ENCODE assay signal across 1 cellular context in the genomic region with DNA sequence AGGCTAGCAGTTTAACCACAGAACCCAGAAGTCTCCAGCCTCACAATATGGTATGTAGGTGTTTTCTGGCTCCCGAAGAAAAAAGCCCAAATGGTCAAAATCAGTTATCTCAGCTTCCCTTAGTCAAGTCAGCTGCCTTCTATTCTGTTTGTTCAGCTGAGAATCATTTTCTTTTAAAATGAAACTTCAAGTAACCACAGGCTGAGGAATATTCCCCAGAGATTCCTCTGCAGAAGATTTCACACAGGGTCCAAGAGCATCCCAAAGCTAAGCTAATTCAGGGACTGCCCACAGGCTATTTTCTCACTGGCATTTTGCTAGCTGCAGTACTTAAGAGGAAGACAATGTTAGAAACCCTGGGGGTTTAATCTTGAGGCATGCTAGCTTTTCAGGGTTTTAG.
TF ChIP-seq lines count a peak whose summit lies in the region.

No MANE protein-coding gene starts in this region.

TF ChIP-seq in GM23338, 12 proteins besides CTCF, POLR2A, EP300 and RAD21:
- TF ChIP-seq, protein P1, sequence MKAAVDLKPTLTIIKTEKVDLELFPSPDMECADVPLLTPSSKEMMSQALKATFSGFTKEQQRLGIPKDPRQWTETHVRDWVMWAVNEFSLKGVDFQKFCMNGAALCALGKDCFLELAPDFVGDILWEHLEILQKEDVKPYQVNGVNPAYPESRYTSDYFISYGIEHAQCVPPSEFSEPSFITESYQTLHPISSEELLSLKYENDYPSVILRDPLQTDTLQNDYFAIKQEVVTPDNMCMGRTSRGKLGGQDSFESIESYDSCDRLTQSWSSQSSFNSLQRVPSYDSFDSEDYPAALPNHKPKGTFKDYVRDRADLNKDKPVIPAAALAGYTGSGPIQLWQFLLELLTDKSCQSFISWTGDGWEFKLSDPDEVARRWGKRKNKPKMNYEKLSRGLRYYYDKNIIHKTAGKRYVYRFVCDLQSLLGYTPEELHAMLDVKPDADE (IDR thresholded peaks at IDR 0.05), result no peak
- TF ChIP-seq EZH2 (IDR thresholded peaks at IDR 0.05; ENCODE audit: low read depth, unreplicated experiment) (no peak), STAT1 (IDR thresholded peaks at IDR 0.05; ENCODE audit: unreplicated experiment) (no peak), CREB1 (CRISPR knock-in tag; IDR thresholded peaks at IDR 0.05; ENCODE audit: low read depth) (no peak), ZNF331 (CRISPR knock-in tag; IDR thresholded peaks at IDR 0.05; ENCODE audit: low read depth) (no peak), ZNF114 (CRISPR knock-in tag; IDR thresholded peaks at IDR 0.05) (no peak), JUNB (IDR thresholded peaks at IDR 0.05; ENCODE audit: unreplicated experiment) (no peak), POLR2AphosphoS5 (IDR thresholded peaks at IDR 0.05; ENCODE audit: low read depth) (no peak), EZH2phosphoT487 (IDR thresholded peaks at IDR 0.05; ENCODE audit: unreplicated experiment) (no peak), NANOG (IDR thresholded peaks at IDR 0.05; ENCODE audit: borderline replicate concordance) (no peak)
- TF ChIP-seq, protein P2, sequence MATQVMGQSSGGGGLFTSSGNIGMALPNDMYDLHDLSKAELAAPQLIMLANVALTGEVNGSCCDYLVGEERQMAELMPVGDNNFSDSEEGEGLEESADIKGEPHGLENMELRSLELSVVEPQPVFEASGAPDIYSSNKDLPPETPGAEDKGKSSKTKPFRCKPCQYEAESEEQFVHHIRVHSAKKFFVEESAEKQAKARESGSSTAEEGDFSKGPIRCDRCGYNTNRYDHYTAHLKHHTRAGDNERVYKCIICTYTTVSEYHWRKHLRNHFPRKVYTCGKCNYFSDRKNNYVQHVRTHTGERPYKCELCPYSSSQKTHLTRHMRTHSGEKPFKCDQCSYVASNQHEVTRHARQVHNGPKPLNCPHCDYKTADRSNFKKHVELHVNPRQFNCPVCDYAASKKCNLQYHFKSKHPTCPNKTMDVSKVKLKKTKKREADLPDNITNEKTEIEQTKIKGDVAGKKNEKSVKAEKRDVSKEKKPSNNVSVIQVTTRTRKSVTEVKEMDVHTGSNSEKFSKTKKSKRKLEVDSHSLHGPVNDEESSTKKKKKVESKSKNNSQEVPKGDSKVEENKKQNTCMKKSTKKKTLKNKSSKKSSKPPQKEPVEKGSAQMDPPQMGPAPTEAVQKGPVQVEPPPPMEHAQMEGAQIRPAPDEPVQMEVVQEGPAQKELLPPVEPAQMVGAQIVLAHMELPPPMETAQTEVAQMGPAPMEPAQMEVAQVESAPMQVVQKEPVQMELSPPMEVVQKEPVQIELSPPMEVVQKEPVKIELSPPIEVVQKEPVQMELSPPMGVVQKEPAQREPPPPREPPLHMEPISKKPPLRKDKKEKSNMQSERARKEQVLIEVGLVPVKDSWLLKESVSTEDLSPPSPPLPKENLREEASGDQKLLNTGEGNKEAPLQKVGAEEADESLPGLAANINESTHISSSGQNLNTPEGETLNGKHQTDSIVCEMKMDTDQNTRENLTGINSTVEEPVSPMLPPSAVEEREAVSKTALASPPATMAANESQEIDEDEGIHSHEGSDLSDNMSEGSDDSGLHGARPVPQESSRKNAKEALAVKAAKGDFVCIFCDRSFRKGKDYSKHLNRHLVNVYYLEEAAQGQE (IDR thresholded peaks at IDR 0.05; ENCODE audit: unreplicated experiment), result no peak
- TF ChIP-seq, protein P3, sequence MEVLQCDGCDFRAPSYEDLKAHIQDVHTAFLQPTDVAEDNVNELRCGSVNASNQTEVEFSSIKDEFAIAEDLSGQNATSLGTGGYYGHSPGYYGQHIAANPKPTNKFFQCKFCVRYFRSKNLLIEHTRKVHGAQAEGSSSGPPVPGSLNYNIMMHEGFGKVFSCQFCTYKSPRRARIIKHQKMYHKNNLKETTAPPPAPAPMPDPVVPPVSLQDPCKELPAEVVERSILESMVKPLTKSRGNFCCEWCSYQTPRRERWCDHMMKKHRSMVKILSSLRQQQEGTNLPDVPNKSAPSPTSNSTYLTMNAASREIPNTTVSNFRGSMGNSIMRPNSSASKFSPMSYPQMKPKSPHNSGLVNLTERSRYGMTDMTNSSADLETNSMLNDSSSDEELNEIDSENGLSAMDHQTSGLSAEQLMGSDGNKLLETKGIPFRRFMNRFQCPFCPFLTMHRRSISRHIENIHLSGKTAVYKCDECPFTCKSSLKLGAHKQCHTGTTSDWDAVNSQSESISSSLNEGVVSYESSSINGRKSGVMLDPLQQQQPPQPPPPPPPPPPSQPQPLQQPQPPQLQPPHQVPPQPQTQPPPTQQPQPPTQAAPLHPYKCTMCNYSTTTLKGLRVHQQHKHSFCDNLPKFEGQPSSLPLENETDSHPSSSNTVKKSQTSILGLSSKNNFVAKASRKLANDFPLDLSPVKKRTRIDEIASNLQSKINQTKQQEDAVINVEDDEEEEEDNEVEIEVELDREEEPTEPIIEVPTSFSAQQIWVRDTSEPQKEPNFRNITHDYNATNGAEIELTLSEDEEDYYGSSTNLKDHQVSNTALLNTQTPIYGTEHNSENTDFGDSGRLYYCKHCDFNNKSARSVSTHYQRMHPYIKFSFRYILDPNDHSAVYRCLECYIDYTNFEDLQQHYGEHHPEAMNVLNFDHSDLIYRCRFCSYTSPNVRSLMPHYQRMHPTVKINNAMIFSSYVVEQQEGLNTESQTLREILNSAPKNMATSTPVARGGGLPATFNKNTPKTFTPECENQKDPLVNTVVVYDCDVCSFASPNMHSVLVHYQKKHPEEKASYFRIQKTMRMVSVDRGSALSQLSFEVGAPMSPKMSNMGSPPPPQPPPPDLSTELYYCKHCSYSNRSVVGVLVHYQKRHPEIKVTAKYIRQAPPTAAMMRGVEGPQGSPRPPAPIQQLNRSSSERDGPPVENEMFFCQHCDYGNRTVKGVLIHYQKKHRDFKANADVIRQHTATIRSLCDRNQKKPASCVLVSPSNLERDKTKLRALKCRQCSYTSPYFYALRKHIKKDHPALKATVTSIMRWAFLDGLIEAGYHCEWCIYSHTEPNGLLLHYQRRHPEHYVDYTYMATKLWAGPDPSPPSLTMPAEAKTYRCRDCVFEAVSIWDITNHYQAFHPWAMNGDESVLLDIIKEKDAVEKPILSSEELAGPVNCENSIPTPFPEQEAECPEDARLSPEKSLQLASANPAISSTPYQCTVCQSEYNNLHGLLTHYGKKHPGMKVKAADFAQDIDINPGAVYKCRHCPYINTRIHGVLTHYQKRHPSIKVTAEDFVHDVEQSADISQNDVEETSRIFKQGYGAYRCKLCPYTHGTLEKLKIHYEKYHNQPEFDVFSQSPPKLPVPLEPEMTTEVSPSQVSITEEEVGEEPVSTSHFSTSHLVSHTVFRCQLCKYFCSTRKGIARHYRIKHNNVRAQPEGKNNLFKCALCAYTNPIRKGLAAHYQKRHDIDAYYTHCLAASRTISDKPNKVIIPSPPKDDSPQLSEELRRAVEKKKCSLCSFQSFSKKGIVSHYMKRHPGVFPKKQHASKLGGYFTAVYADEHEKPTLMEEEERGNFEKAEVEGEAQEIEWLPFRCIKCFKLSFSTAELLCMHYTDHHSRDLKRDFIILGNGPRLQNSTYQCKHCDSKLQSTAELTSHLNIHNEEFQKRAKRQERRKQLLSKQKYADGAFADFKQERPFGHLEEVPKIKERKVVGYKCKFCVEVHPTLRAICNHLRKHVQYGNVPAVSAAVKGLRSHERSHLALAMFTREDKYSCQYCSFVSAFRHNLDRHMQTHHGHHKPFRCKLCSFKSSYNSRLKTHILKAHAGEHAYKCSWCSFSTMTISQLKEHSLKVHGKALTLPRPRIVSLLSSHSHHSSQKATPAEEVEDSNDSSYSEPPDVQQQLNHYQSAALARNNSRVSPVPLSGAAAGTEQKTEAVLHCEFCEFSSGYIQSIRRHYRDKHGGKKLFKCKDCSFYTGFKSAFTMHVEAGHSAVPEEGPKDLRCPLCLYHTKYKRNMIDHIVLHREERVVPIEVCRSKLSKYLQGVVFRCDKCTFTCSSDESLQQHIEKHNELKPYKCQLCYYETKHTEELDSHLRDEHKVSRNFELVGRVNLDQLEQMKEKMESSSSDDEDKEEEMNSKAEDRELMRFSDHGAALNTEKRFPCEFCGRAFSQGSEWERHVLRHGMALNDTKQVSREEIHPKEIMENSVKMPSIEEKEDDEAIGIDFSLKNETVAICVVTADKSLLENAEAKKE (CRISPR knock-in tag; IDR thresholded peaks at IDR 0.05), result no peak
